Comparison of ENCODE assay signal across 16 cellular contexts in genomic region chr1:29527314-29528004, GRCh38.
DNase-seq lines count a peak whose midpoint lies in the region; TF ChIP-seq lines count a peak whose summit lies in the region.
"Had no signal": no experiment of that assay in that cellular context is flagged by ENCODE, and none has a peak within 500 bp of the region (broad histone marks: within the 10 kb centered on the region; RNA-seq: fewer than 3 reads in every experiment).

No MANE protein-coding gene starts in this region.

- no peaks in the 10 kb centered on the region for H4K20me1 ChIP-seq in GM23248 (ENCODE audit: insufficient read depth)

- H3K9ac ChIP-seq in GM23248: no peak overlapping the region

- H3K27ac ChIP-seq in ectodermal cell (ENCODE audit: insufficient read depth, low read depth, low read length, poor library complexity, severe bottlenecking): peak overlapping the region; percentile 59
- no peak overlapping the region for H3K27ac ChIP-seq in GM23248

- H3K79me2 ChIP-seq in GM23248 (ENCODE audit: insufficient read depth): no peaks in the 10 kb centered on the region

- H3K9me3 ChIP-seq in ectodermal cell (ENCODE audit: control insufficient read depth, low read length) (no peaks in the 10 kb centered on the region), GM23248 (ENCODE audit: low read depth) (no peaks in the 10 kb centered on the region)

- H3K4me2 ChIP-seq in GM23248 (ENCODE audit: unreplicated experiment): no peak overlapping the region

- H3K9me3 Mint-ChIP-seq in osteocyte (ENCODE audit: unreplicated experiment): peaks cover 15% of the 10 kb centered on the region

- H3K9me2 ChIP-seq in GM23248 (ENCODE audit: insufficient read depth): no peaks in the 10 kb centered on the region

- no peak overlapping the region for H2AFZ ChIP-seq in GM23248

- H3K4me3 Mint-ChIP-seq in osteocyte (ENCODE audit: unreplicated experiment): no peak overlapping the region
- H3K4me3 Mint-ChIP-seq: CD4-positive, CD25-positive, alpha-beta regulatory T cell had no signal

- H3K36me3 Mint-ChIP-seq in osteocyte (ENCODE audit: unreplicated experiment): no peaks in the 10 kb centered on the region
- H3K36me3 Mint-ChIP-seq: CD4-positive, CD25-positive, alpha-beta regulatory T cell had no signal

- H3F3A ChIP-seq in GM23248 (ENCODE audit: insufficient read depth): no peaks in the 10 kb centered on the region

- peaks cover 6% of the 10 kb centered on the region for H3K4me1 ChIP-seq in ectodermal cell (ENCODE audit: control insufficient read depth, insufficient read depth, low read length)
- no peaks in the 10 kb centered on the region for H3K4me1 ChIP-seq in GM23248 (ENCODE audit: insufficient read depth)

- H3K36me3 ChIP-seq in ectodermal cell (ENCODE audit: control insufficient read depth, insufficient read depth, low read length) (no peaks in the 10 kb centered on the region), GM23248 (ENCODE audit: low read depth) (no peaks in the 10 kb centered on the region)

- peak; percentile 27 for DNase-seq in activated effector memory CD4-positive, alpha-beta T cell treated with anti-CD3 and anti-CD28 coated beads, Interleukin-2, amount 50 U/mL, for 16 hours
- DNase-seq in activated effector memory CD4-positive, alpha-beta T cell treated with Interleukin-2 at 50 U/mL for 16 hours: no peak
- DNase-seq in osteocyte (ENCODE audit: extremely low spot score, unreplicated experiment) (peak; percentile 78), ureter (ENCODE audit: low spot score) (peak; percentile 30), NCI-H128 (lab: John Stamatoyannopoulos, UW; ENCODE audit: unreplicated experiment) (no peak), dermis blood vessel endothelial cell (no peak), GM23248 (no peak)
- DNase-seq: CD4-positive, CD25-positive, alpha-beta regulatory T cell; DMS53; HCEC 1CT; IMR-90; NCI-H1436 treated with DMSO at 0.1 percent for 48 hours; NCI-H2227 treated with DMSO at 0.1 percent for 48 hours; NCI-H526 treated with DMSO at 0.1 percent for 48 hours; Right ventricle myocardium superior had no signal

- WGBS in ectodermal cell, 2 experiments: 89 to 91% methylated on average over 8 of the region's 8 CpGs
- 21 to 31% methylated on average over 8 of the region's 8 CpGs for WGBS in GM23248 (ENCODE audit: low coverage in 1 of 2, low lambda C conversion rate in 2 of 2, missing lambda C conversion rate in 2 of 2), 2 experiments

- H3K4me3 ChIP-seq in ectodermal cell (ENCODE audit: insufficient read depth, low read depth, low read length) (no peak overlapping the region), GM23248 (no peak overlapping the region)

- H3K27me3 ChIP-seq in ectodermal cell (ENCODE audit: control insufficient read depth, insufficient read depth, low read length, poor library complexity, severe bottlenecking) (no peaks in the 10 kb centered on the region), GM23248 (replicated peaks; ENCODE audit: insufficient read depth) (peaks cover 19% of the 10 kb centered on the region; the same call in 1 of the 2 replicates)

- no peaks in the 10 kb centered on the region for H3K4me1 Mint-ChIP-seq in osteocyte (ENCODE audit: unreplicated experiment)
- H3K4me1 Mint-ChIP-seq: CD4-positive, CD25-positive, alpha-beta regulatory T cell had no signal

- TF ChIP-seq CTCF in osteocyte (IDR thresholded peaks at IDR 0.05): no peak

- in situ Hi-C loops in GM23248 (cut with MboI): no loop called here

- H3K27me3 Mint-ChIP-seq in osteocyte (ENCODE audit: unreplicated experiment): no peaks in the 10 kb centered on the region

- H3K27ac Mint-ChIP-seq in osteocyte (ENCODE audit: unreplicated experiment): no peak overlapping the region
- H3K27ac Mint-ChIP-seq: CD4-positive, CD25-positive, alpha-beta regulatory T cell had no signal

Comparison
In these comparisons a context has a peak if more than half of its experiments do, and no peak if none do; other contexts are left out.
1. DNase-seq: peak in activated effector memory CD4-positive, alpha-beta T cell treated with anti-CD3 and anti-CD28 coated beads, Interleukin-2, amount 50 U/mL, for 16 hours (single experiment), osteocyte (single experiment) and ureter (single experiment); none in activated effector memory CD4-positive, alpha-beta T cell treated with Interleukin-2 at 50 U/mL for 16 hours (single experiment), NCI-H128 (single experiment), dermis blood vessel endothelial cell (single experiment) and GM23248 (single experiment).